Comparison of ENCODE assay signal across 17 cellular contexts in the genomic region with DNA sequence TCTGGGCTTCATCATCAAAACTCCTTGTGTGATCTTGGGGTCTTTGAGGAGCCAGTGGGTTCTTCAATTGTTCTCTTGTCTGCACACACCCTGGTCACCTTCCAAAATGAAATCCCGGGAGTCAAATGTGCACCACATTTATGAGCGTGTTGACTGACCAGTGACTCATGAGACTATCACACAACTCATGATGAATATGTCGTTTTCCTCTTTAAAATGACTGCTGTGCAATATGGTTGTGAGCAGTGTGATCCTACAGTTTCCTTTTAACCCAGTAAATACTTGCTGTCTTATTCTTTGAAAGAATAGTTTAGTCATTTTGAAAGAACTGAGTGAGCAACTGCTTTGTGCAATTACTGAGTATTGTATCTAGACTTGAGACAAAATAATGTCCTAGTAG.
DNase-seq lines count a peak whose midpoint lies in the region; ATAC-seq and TF ChIP-seq lines count a peak whose summit lies in the region.
"Had no signal": no experiment of that assay in that cellular context is flagged by ENCODE, and none has a peak within 500 bp of the region (broad histone marks: within the 10 kb centered on the region; RNA-seq: fewer than 3 reads in every experiment).

No MANE protein-coding gene starts in this region.

- no peak overlapping the region for H3K4me3 ChIP-seq in RWPE2 (ENCODE audit: severe bottlenecking)
- H3K4me3 ChIP-seq: BLaER1 had no signal

- H3K27ac Mint-ChIP-seq in HFFc6 = no peak overlapping the region; the same call in 1 of the 2 replicates
- H3K27ac Mint-ChIP-seq: naive B cell; T-helper 2 cell treated with Interferon-gamma antibody and Interleukin-4, amounts not matched to agents 5 μg/mL and 100 μg/mL, for 36 hours had no signal

- H3K4me3 Mint-ChIP-seq in HFFc6 = peak overlapping the region; percentile 74; the same call in 1 of the 2 replicates
- H3K4me3 Mint-ChIP-seq: naive B cell; T-helper 2 cell treated with Interferon-gamma antibody and Interleukin-4, amounts not matched to agents 5 μg/mL and 100 μg/mL, for 36 hours had no signal

- H3K9me3 ChIP-seq in RWPE2 (ENCODE audit: severe bottlenecking) = no peaks in the 10 kb centered on the region
- H3K9me3 ChIP-seq: BLaER1 had no signal

- TF ChIP-seq CTCF in HFFc6 (IDR thresholded peaks at IDR 0.05) (no peak), RWPE2 (IDR thresholded peaks at IDR 0.05; ENCODE audit: poor library complexity, severe bottlenecking) (no peak)

- no peaks in the 10 kb centered on the region for H3K9me3 Mint-ChIP-seq in HFFc6
- H3K9me3 Mint-ChIP-seq: naive B cell; T-helper 2 cell treated with Interferon-gamma antibody and Interleukin-4, amounts not matched to agents 5 μg/mL and 100 μg/mL, for 36 hours had no signal

- no peaks in the 10 kb centered on the region for H3K27me3 Mint-ChIP-seq in HFFc6 (ENCODE audit: insufficient read depth)

- no peaks in the 10 kb centered on the region for H3K36me3 Mint-ChIP-seq in HFFc6 (ENCODE audit: low read depth)
- H3K36me3 Mint-ChIP-seq: naive B cell had no signal

- no peaks in the 10 kb centered on the region for H3K36me3 ChIP-seq in RWPE2 (ENCODE audit: low read depth)
- H3K36me3 ChIP-seq: BLaER1 had no signal

- H3K27me3 ChIP-seq in RWPE2 (ENCODE audit: insufficient read depth, poor library complexity, severe bottlenecking) = peaks cover 14% of the 10 kb centered on the region
- H3K27me3 ChIP-seq: BLaER1 had no signal

- peak; percentile 29; the same call in 1 of the 3 replicates for ATAC-seq in RWPE2 (ENCODE audit: low read depth)

- DNase-seq in EH (ENCODE audit: low read depth) (peak; percentile 2), HFFc6 (no peak), RWPE2 (ENCODE audit: low spot score) (no peak), myocyte (ENCODE audit: low read depth) (peak; percentile 24), DMS153 (lab: John Stamatoyannopoulos, UW) (no peak), iPS-NIHi11 (ENCODE audit: low spot score) (no peak)
- DNase-seq in activated CD4-positive, CD25-positive, alpha-beta regulatory T cell (lab: John Stamatoyannopoulos, UW) = no peak
- DNase-seq: activated CD4-positive, CD25-positive, alpha-beta regulatory T cell treated with anti-CD3 and anti-CD28 coated beads, Interleukin-2, amount 50 U/mL, for 72 hours; activated gamma-delta T cell treated with Interleukin-2 at 50 U/mL for 16 hours; cerebellar nuclear complex; effector CD8-positive, alpha-beta T cell; naive B cell; NCI-H1694 treated with DMSO at 0.1 percent for 48 hours; small intestine; stimulated activated CD4-positive, alpha-beta T cell treated with anti-CD3 and anti-CD28 coated beads, Interleukin-4, amount 100 ng/mL, for 24 hours had no signal

- no peak overlapping the region for H3K27ac ChIP-seq in RWPE2 (ENCODE audit: poor library complexity, severe bottlenecking)
- H3K27ac ChIP-seq: BLaER1 had no signal

- no peaks in the 10 kb centered on the region for H3K4me1 ChIP-seq in RWPE2 (ENCODE audit: insufficient read depth, poor library complexity, severe bottlenecking)
- H3K4me1 ChIP-seq: BLaER1 had no signal

- peaks cover 20% of the 10 kb centered on the region for H3K4me1 Mint-ChIP-seq in HFFc6 (ENCODE audit: low read depth)

Comparison
In these comparisons a context has a peak if more than half of its experiments do, and no peak if none do; other contexts are left out.
1. DNase-seq: peak in EH (single experiment) and myocyte (single experiment); none in HFFc6 (single experiment), RWPE2 (single experiment), activated CD4-positive, CD25-positive, alpha-beta regulatory T cell (0 of 4), DMS153 (single experiment) and iPS-NIHi11 (single experiment).